ENCODE assay signal across 14 cellular contexts in genomic region chr5:5658226-5658625, GRCh38.
DNase-seq lines count a peak whose midpoint lies in the region; ATAC-seq and FAIRE-seq lines count a peak whose summit lies in the region.
"Had no signal": no experiment of that assay in that cellular context is flagged by ENCODE, and none has a peak within 500 bp of the region (broad histone marks: within the 10 kb centered on the region; RNA-seq: fewer than 3 reads in every experiment).

No MANE protein-coding gene starts in this region.

- H3K36me3 Mint-ChIP-seq in activated T-cell treated with anti-CD3 and anti-CD28 coated beads, Interleukin-2, amount 50 U/mL, for 72 hours (ENCODE audit: insufficient read depth in 2 of 2) = no peaks in the 10 kb centered on the region
- H3K36me3 Mint-ChIP-seq in T-helper 2 cell treated with Interferon-gamma antibody and Interleukin-4, amounts not matched to agents 5 μg/mL and 100 μg/mL, for 36 hours (ENCODE audit: low read depth) = no peaks in the 10 kb centered on the region

- H3K27ac ChIP-seq in small intestine (ENCODE audit: low read depth in 1 of 2, low read length in 1 of 2) = peak overlapping the region in 1 of 2 donors; percentile 47
- H3K27ac ChIP-seq: cardiac muscle cell, skin epidermis, testis had no signal

- peak; percentile 14 for DNase-seq in GM19240 (ENCODE audit: insufficient read length, low spot score)
- peak; percentile 85 for DNase-seq in RPMI7951 (ENCODE audit: low read depth)
- peak; percentile 80 for DNase-seq in cardiac septum (ENCODE audit: low spot score)
- DNase-seq in small intestine = peak; percentile 2
- DNase-seq in NCI-H1092 treated with DMSO at 0.1 percent for 48 hours (lab: John Stamatoyannopoulos, UW) = no peak
- no peak for DNase-seq in activated T-cell treated with anti-CD3 and anti-CD28 coated beads, Interleukin-2, amount 50 U/mL, for 72 hours
- DNase-seq in T-helper 2 cell treated with Interferon-gamma antibody and Interleukin-4, amounts not matched to agents 5 μg/mL and 100 μg/mL, for 36 hours (ENCODE audit: low spot score) = no peak
- DNase-seq: activated CD4-positive, alpha-beta T cell treated with anti-CD3 and anti-CD28 coated beads for 36 hours; DMS79; NCI-H82; testis had no signal

- H3K9me3 Mint-ChIP-seq in activated T-cell treated with anti-CD3 and anti-CD28 coated beads, Interleukin-2, amount 50 U/mL, for 72 hours = no peaks in the 10 kb centered on the region
- H3K9me3 Mint-ChIP-seq in T-helper 2 cell treated with Interferon-gamma antibody and Interleukin-4, amounts not matched to agents 5 μg/mL and 100 μg/mL, for 36 hours = no peaks in the 10 kb centered on the region

- no peak for FAIRE-seq in small intestine (lab: Jason Lieb, UNC)

- no peaks in the 10 kb centered on the region for H3K9me3 ChIP-seq in small intestine (ENCODE audit: control insufficient read depth, low read depth)
- H3K9me3 ChIP-seq: testis had no signal

- no peak overlapping the region for H3K4me3 ChIP-seq in small intestine (ENCODE audit: low read depth in 1 of 2, low read length in 2 of 2)
- H3K4me3 ChIP-seq: cardiac muscle cell, skin epidermis, testis had no signal

- no peak for ATAC-seq in activated T-cell treated with anti-CD3 and anti-CD28 coated beads, Interleukin-2, amount 50 U/mL, for 72 hours (replicated peaks in 1 of 2)
- no peak for ATAC-seq in GM21390 (IDR thresholded peaks at IDR 0.05; ENCODE audit: unreplicated experiment)
- ATAC-seq: activated CD4-positive, alpha-beta T cell treated with anti-CD3 and anti-CD28 coated beads for 36 hours had no signal

- peaks cover 22% of the 10 kb centered on the region for H3K27me3 Mint-ChIP-seq in activated T-cell treated with anti-CD3 and anti-CD28 coated beads, Interleukin-2, amount 50 U/mL, for 72 hours (ENCODE audit: low read depth)
- no peaks in the 10 kb centered on the region for H3K27me3 Mint-ChIP-seq in T-helper 2 cell treated with Interferon-gamma antibody and Interleukin-4, amounts not matched to agents 5 μg/mL and 100 μg/mL, for 36 hours (ENCODE audit: low read depth)

- no peaks in the 10 kb centered on the region for H3K27me3 ChIP-seq in small intestine (ENCODE audit: control insufficient read depth in 2 of 2, insufficient read depth in 2 of 2, low read length in 2 of 2)
- H3K27me3 ChIP-seq: cardiac muscle cell, testis had no signal

- 27 to 45% (median 28%) methylated on average over 4 of the region's 4 CpGs for WGBS in small intestine, 3 donors

- no peaks in the 10 kb centered on the region for H3K36me3 ChIP-seq in small intestine (ENCODE audit: control insufficient read depth in 2 of 2, insufficient read depth in 2 of 2, low read length in 2 of 2)
- H3K36me3 ChIP-seq: cardiac muscle cell had no signal

- no peaks in the 10 kb centered on the region for H3K4me1 Mint-ChIP-seq in activated T-cell treated with anti-CD3 and anti-CD28 coated beads, Interleukin-2, amount 50 U/mL, for 72 hours (ENCODE audit: low read depth)
- H3K4me1 Mint-ChIP-seq in T-helper 2 cell treated with Interferon-gamma antibody and Interleukin-4, amounts not matched to agents 5 μg/mL and 100 μg/mL, for 36 hours (ENCODE audit: low read depth) = no peaks in the 10 kb centered on the region
- H3K4me1 Mint-ChIP-seq: activated CD4-positive, alpha-beta T cell treated with anti-CD3 and anti-CD28 coated beads for 36 hours had no signal

- no peak overlapping the region for H3K27ac Mint-ChIP-seq in activated T-cell treated with anti-CD3 and anti-CD28 coated beads, Interleukin-2, amount 50 U/mL, for 72 hours
- H3K27ac Mint-ChIP-seq in T-helper 2 cell treated with Interferon-gamma antibody and Interleukin-4, amounts not matched to agents 5 μg/mL and 100 μg/mL, for 36 hours = no peak overlapping the region
- H3K27ac Mint-ChIP-seq: activated CD4-positive, alpha-beta T cell treated with anti-CD3 and anti-CD28 coated beads for 36 hours had no signal

- no peaks in the 10 kb centered on the region for H3K4me1 ChIP-seq in small intestine (ENCODE audit: control insufficient read depth in 2 of 2, insufficient read depth in 1 of 2, low read depth in 1 of 2, low read length in 1 of 2)
- H3K4me1 ChIP-seq: testis had no signal

- intact Hi-C loops in cardiac septum (cut with DNase I) = loop anchor here (10.0 kb wide), 1 partner anchor 163 kb away; no protein-coding TSS in a partner anchor

- H3K4me3 Mint-ChIP-seq in activated T-cell treated with anti-CD3 and anti-CD28 coated beads, Interleukin-2, amount 50 U/mL, for 72 hours = no peak overlapping the region
- no peak overlapping the region for H3K4me3 Mint-ChIP-seq in T-helper 2 cell treated with Interferon-gamma antibody and Interleukin-4, amounts not matched to agents 5 μg/mL and 100 μg/mL, for 36 hours
- H3K4me3 Mint-ChIP-seq: activated CD4-positive, alpha-beta T cell treated with anti-CD3 and anti-CD28 coated beads for 36 hours had no signal

Comparison
In these comparisons a context has a peak if more than half of its experiments do, and no peak if none do; other contexts are left out.
1. DNase-seq: peak in GM19240 (single experiment), RPMI7951 (single experiment), cardiac septum (single experiment) and small intestine (single experiment); none in NCI-H1092 treated with DMSO at 0.1 percent for 48 hours (single experiment), activated T-cell treated with anti-CD3 and anti-CD28 coated beads, Interleukin-2, amount 50 U/mL, for 72 hours (0 of 2) and T-helper 2 cell treated with Interferon-gamma antibody and Interleukin-4, amounts not matched to agents 5 μg/mL and 100 μg/mL, for 36 hours (single experiment).